Comparison of ENCODE assay signal across 27 cellular contexts in genomic region chr14:96154900-96155299, GRCh38.
"Had no signal": no experiment of that assay in that cellular context is flagged by ENCODE, and none has a peak within 500 bp of the region (broad histone marks: within the 10 kb centered on the region; RNA-seq: fewer than 3 reads in every experiment).

No MANE protein-coding gene starts in this region.

- H3K9me3 ChIP-seq: stomach, suprapubic skin, testis, thoracic aorta, thyroid gland, tibial artery, tibial nerve, transverse colon, upper lobe of left lung, upper lobe of right lung, uterus, vagina had no signal

- H3K4me1 ChIP-seq: suprapubic skin, testis, thyroid gland, tibial artery, tibial nerve, upper lobe of left lung, upper lobe of right lung, uterus, vagina had no signal

- DNase-seq: stimulated activated CD4-positive, alpha-beta T cell treated with anti-CD3 and anti-CD28 coated beads, Interleukin-2, amount 100 ng/mL, for 48 hours; stimulated activated CD4-positive, alpha-beta T cell treated with anti-CD3 and anti-CD28 coated beads, Interleukin-4, amount 100 ng/mL, for 1 hour; stimulated activated CD4-positive, alpha-beta T cell treated with anti-CD3 and anti-CD28 coated beads, Interleukin-4, amount 100 ng/mL, for 24 hours; stimulated activated CD4-positive, alpha-beta T cell treated with anti-CD3 and anti-CD28 coated beads, Interleukin-4, amount 100 ng/mL, for 4 hours; stimulated activated CD8-positive, alpha-beta memory T cell treated with anti-CD3 and anti-CD28 coated beads, Interleukin-4, amount 100 ng/mL, for 48 hours; stimulated activated naive B cell treated with anti-CD40 and anti-IgM and Interleukin-4, amounts not matched to agents 10 μg/mL and 1 μg/mL and 100 μg/mL, for 72 hours; stimulated activated naive CD4-positive, alpha-beta T cell; stimulated activated naive CD4-positive, alpha-beta T cell treated with Interleukin-2 at 50 U/mL for 16 hours; stimulated activated naive CD8-positive, alpha-beta T cell treated with anti-CD3 and anti-CD28 coated beads, Interleukin-15, amount 100 ng/mL, for 72 hours; stimulated activated naive CD8-positive, alpha-beta T cell treated with anti-CD3 and anti-CD28 coated beads, Interleukin-15, Interleukin-2, amounts not matched to agents 100 U/mL and 50 U/mL, for 24 hours; substantia nigra; testis; thyroid gland; tibial artery; transverse colon; trophoblast cell; upper lobe of left lung; upper lobe of right lung; uterus had no signal

- FAIRE-seq: urothelium cell line had no signal

- ATAC-seq: stimulated activated effector memory CD8-positive, alpha-beta T cell treated with anti-CD3 and anti-CD28 coated beads, Interleukin-12 subunit alpha, Interleukin-12 subunit beta, amount 100 ng/mL, for 72 hours; stimulated activated memory B cell treated with anti-CD40 and anti-IgM and Interleukin-4, amounts not matched to agents 10 μg/mL and 1 μg/mL and 100 μg/mL, for 72 hours; stimulated activated naive B cell treated with anti-CD40 and anti-IgM and Interleukin-4, amounts not matched to agents 10 μg/mL and 1 μg/mL and 100 μg/mL, for 72 hours; stimulated activated naive CD8-positive, alpha-beta T cell treated with anti-CD3 and anti-CD28 coated beads, Interleukin-15, amount 100 ng/mL, for 72 hours; stimulated activated naive CD8-positive, alpha-beta T cell treated with anti-CD3 and anti-CD28 coated beads, Interleukin-15, Interleukin-2, amounts not matched to agents 100 U/mL and 50 U/mL, for 24 hours; upper lobe of right lung had no signal

- H3K4me3 ChIP-seq: stomach, suprapubic skin, testis, thoracic aorta, thyroid gland, tibial artery, tibial nerve, transverse colon, upper lobe of left lung, upper lobe of right lung, uterus, vagina had no signal

- H3K27ac ChIP-seq: stomach, suprapubic skin, testis, thoracic aorta, thyroid gland, tibial artery, tibial nerve, transverse colon, upper lobe of left lung, upper lobe of right lung, uterus, vagina had no signal

- H3K36me3 ChIP-seq: stomach, suprapubic skin, thoracic aorta, thyroid gland, tibial artery, tibial nerve, transverse colon, upper lobe of left lung, upper lobe of right lung, uterus, vagina had no signal

- H3K27me3 ChIP-seq: stomach, suprapubic skin, testis, thyroid gland, tibial artery, tibial nerve, transverse colon, upper lobe of left lung, upper lobe of right lung, uterus, vagina had no signal
